8 cellular contexts compared by ENCODE assay signal in the genomic region with DNA sequence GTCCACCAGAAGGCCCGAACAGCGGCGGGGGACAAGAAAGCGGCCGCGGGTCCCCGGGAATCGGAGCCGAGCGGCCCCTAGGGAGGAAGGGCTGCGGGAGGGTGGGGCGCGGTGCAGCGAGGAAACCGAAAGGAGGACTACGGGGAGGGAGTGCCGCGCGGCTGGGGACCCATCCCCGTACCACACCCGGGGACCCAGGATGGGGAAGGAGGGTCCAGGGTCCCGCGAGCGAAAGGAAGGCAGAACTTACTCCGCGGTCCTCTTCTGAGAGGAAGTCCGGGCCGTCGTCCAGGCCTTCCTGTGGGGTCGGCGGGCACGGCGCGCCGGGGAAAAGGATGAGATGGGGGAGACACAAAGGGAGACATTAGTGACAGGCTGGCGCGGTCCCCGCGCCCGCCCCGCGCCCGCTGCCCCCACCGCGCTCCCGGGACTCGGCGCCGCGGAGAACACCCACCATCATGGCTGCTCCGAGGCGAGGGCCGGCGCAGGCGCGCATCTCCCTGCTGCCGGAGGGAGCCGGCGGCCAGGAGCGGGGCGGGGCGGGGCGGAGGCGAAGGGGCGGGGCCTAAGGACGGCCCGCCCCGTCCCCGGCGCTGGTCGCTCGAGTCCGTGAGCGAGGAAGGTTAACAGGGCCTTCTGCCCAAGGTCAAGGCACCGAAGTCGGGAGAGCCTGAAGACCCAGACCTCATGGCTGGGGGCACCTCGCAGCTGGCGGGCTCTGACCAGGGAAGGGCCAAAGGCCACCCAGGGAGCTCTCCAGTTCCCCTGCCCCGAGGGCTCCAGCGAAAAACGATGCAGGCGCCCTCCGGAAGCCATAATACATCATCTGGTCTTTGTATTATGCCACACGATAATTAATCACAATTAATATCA. TPM values are rescaled to one million over a fixed set of nuclear protein-coding genes. Genes with fewer than 3 reads are reported as not detected.
DNase-seq lines count a peak whose midpoint lies in the region; ATAC-seq and TF ChIP-seq lines count a peak whose summit lies in the region.

A gene (minus strand): TSS at position 492 of the 873 bp plus-strand sequence. CDS start 32 bp downstream, at position 460.

- peaks cover 44% of the 10 kb centered on the region for H3K4me1 Mint-ChIP-seq in dendritic cell treated with granulocyte-macrophage colony-stimulating factor and Interleukin-4, amounts not matched to agents 40 ng/mL and 50 ng/mL, for 4 days (ENCODE audit: low read depth)

- peak within 1 kb of the TSS; percentile 90 to 93 for H3K27ac ChIP-seq in left lung

- peak within 1 kb of the TSS; percentile 81 for H3K4me3 Mint-ChIP-seq in dendritic cell treated with granulocyte-macrophage colony-stimulating factor and Interleukin-4, amounts not matched to agents 40 ng/mL and 50 ng/mL, for 4 days

- H3K36me3 Mint-ChIP-seq in dendritic cell treated with granulocyte-macrophage colony-stimulating factor and Interleukin-4, amounts not matched to agents 40 ng/mL and 50 ng/mL, for 4 days (ENCODE audit: low read depth): peaks cover 35% of the 10 kb centered on the region

- H3K9me3 ChIP-seq in left lung: no peaks in the 10 kb centered on the region

- H3K36me3 ChIP-seq in left lung: peaks cover 0 to 13% of the 10 kb centered on the region in 2 donors

- H3K27me3 ChIP-seq in left lung: no peaks in the 10 kb centered on the region

- TF ChIP-seq CTCF in left lung (IDR thresholded peaks at IDR 0.05): no peak

- peaks cover 7 to 38% of the 10 kb centered on the region in 2 donors for H3K4me1 ChIP-seq in left lung

- no peaks in the 10 kb centered on the region for H3K27me3 Mint-ChIP-seq in dendritic cell treated with granulocyte-macrophage colony-stimulating factor and Interleukin-4, amounts not matched to agents 40 ng/mL and 50 ng/mL, for 4 days

- H3K4me3 ChIP-seq in left lung: peak within 1 kb of the TSS; percentile 74 to 98

- no peaks in the 10 kb centered on the region for H3K9me3 Mint-ChIP-seq in dendritic cell treated with granulocyte-macrophage colony-stimulating factor and Interleukin-4, amounts not matched to agents 40 ng/mL and 50 ng/mL, for 4 days

- ATAC-seq in GM18907 (IDR thresholded peaks at IDR 0.05; ENCODE audit: unreplicated experiment) (peak; percentile 95), HG03139 (IDR thresholded peaks at IDR 0.05; ENCODE audit: unreplicated experiment) (peak; percentile 90), left lung (peak; percentile 99)

- intact Hi-C loops in dendritic cell treated with granulocyte-macrophage colony-stimulating factor and Interleukin-4, amounts not matched to agents 40 ng/mL and 50 ng/mL, for 4 days (cut with micrococcal nuclease): loop anchor here (5.0 kb wide), 2 partner anchors 37 to 82 kb away; a partner anchor contains a TSS
- intact Hi-C loops in left lung (cut with DNase I): no loop called here

- H3K27ac Mint-ChIP-seq in dendritic cell treated with granulocyte-macrophage colony-stimulating factor and Interleukin-4, amounts not matched to agents 40 ng/mL and 50 ng/mL, for 4 days: peak within 1 kb of the TSS; percentile 84

- DNase-seq in AML-193 (lab: John Stamatoyannopoulos, UW): peak; percentile 52 to 57
- DNase-seq in NCI-H446 (lab: John Stamatoyannopoulos, UW): peak; percentile 53 to 89
- peak; percentile 61 to 71 for DNase-seq in activated CD4-positive, alpha-beta T cell treated with anti-CD3 and anti-CD28 coated beads, Interleukin-2, amount 50 U/mL, for 24 hours (ENCODE audit: low read depth in 1 of 2, low spot score in 1 of 2)
- peak; percentile 83 to 96 for DNase-seq in left lung
- DNase-seq in stimulated activated CD4-positive, alpha-beta T cell treated with anti-CD3 and anti-CD28 coated beads, Interleukin-2, amount 100 ng/mL, for 48 hours: peak; percentile 69 to 80

RNA-seq across cellular contexts. Expression of the gene that starts here (rescaled TPM):
- total RNA-seq in left lung: 10 to 100 TPM; 71.3 to 73.6 TPM

Comparison
In these comparisons a context has a peak if more than half of its experiments do, and no peak if none do; other contexts are left out.
1. Peak in every context shown above with its lines: DNase-seq, ATAC-seq, H3K4me3 ChIP-seq and H3K27ac ChIP-seq.